ENCODE assay signal across 8 cellular contexts in genomic region chr2:70190413-70191243, GRCh38. TPM values are rescaled to one million over a fixed set of nuclear protein-coding genes. Genes with fewer than 3 reads are reported as not detected.
DNase-seq lines count a peak whose midpoint lies in the region; ATAC-seq and TF ChIP-seq lines count a peak whose summit lies in the region.

TSS of gene C2orf42 (minus strand) at chr2:70191019. CDS start at chr2:70181985, 9,034 bp downstream.

- CTCF ChIA-PET in Panc1 (lab: Charles Lee): interaction anchor here (0.6 to 0.8 kb wide), 4 partner anchors 23 to 278 kb away, joined by 3 read pairs; no protein-coding TSS in a partner anchor

- H3K27me3 Mint-ChIP-seq in activated T-cell treated with anti-CD3 and anti-CD28 coated beads, Interleukin-2, amount 50 U/mL, for 4 hours (ENCODE audit: low read depth): no peaks in the 10 kb centered on the region

- no TSS peak for BruUV-seq in Panc1 (replicated peaks; lab: Mats Ljungman, UMichigan)

- H3K9me3 Mint-ChIP-seq in activated T-cell treated with anti-CD3 and anti-CD28 coated beads, Interleukin-2, amount 50 U/mL, for 4 hours: no peaks in the 10 kb centered on the region

- H3K36me3 ChIP-seq in Panc1 (ENCODE audit: control insufficient read depth, insufficient read depth, low read length) (no peaks in the 10 kb centered on the region), esophagus (ENCODE audit: control insufficient read depth in 2 of 2, insufficient read depth in 2 of 2, low read length in 1 of 2) (no peaks in the 10 kb centered on the region), muscle layer of colon (ENCODE audit: insufficient read depth, low read length) (no peaks in the 10 kb centered on the region)

- no peaks in the 10 kb centered on the region for H3K27me3 ChIP-seq in Panc1 (ENCODE audit: control insufficient read depth, insufficient read depth, low read length)
- no peaks in the 10 kb centered on the region for H3K27me3 ChIP-seq in esophagus (ENCODE audit: control insufficient read depth in 1 of 2, insufficient read depth in 2 of 2, low read length in 2 of 2)
- H3K27me3 ChIP-seq in muscle layer of colon (ENCODE audit: control insufficient read depth in 1 of 2, insufficient read depth in 2 of 2, low read length in 2 of 2): no peaks in the 10 kb centered on the region

- in situ Hi-C loops in Panc1 (cut with HindIII; ENCODE audit: low pct_unique_long_range_greater_than_20kb, low sequenced_read_pairs): no loop called here

- peak within 1 kb of the TSS; percentile 62 to 79 for H3K4me3 ChIP-seq in Panc1 (ENCODE audit: low read depth in 2 of 2, low read length in 2 of 2)
- peak within 1 kb of the TSS; percentile 69 to 96 for H3K4me3 ChIP-seq in esophagus (ENCODE audit: low read depth in 1 of 2, low read length in 2 of 2)
- peak within 1 kb of the TSS; percentile 51 to 71 for H3K4me3 ChIP-seq in muscle layer of colon (ENCODE audit: low read depth in 1 of 2, low read length in 2 of 2)

- POLR2A ChIA-PET in Panc1 (lab: Charles Lee): interaction anchor here (0.5 to 1.1 kb wide), 5 partner anchors 13 to 276 kb away, joined by 3 to 19 read pairs (median 4); no protein-coding TSS in a partner anchor

- WGBS in esophagus, 2 donors: 1% methylated on average over 58 to 61 of the region's 61 CpGs

- DNase-seq in DMS79 (lab: John Stamatoyannopoulos, UW): peak; percentile 97
- peak; percentile 88 for DNase-seq in KG1 (lab: John Stamatoyannopoulos, UW)
- DNase-seq in Panc1 (ENCODE audit: low read depth, low spot score): peak; percentile 94
- DNase-seq in activated T-cell treated with anti-CD3 and anti-CD28 coated beads, Interleukin-2, amount 50 U/mL, for 4 hours: peak; percentile 96
- DNase-seq in stimulated activated CD8-positive, alpha-beta memory T cell treated with anti-CD3 and anti-CD28 coated beads, Interleukin-7, amount 100 ng/mL, for 24 hours (ENCODE audit: low read depth): peak; percentile 89

- H3K4me3 Mint-ChIP-seq in activated T-cell treated with anti-CD3 and anti-CD28 coated beads, Interleukin-2, amount 50 U/mL, for 4 hours: peak within 1 kb of the TSS; percentile 93

- TF ChIP-seq CTCF in Panc1 (IDR thresholded peaks at IDR 0.05): no peak

- H3K36me3 Mint-ChIP-seq in activated T-cell treated with anti-CD3 and anti-CD28 coated beads, Interleukin-2, amount 50 U/mL, for 4 hours (ENCODE audit: insufficient read depth): peaks cover 6% of the 10 kb centered on the region

- peak; percentile 84 for ATAC-seq in GM21723 (IDR thresholded peaks at IDR 0.05; ENCODE audit: unreplicated experiment)
- ATAC-seq in Panc1: peak; percentile 98
- ATAC-seq in activated T-cell treated with anti-CD3 and anti-CD28 coated beads, Interleukin-2, amount 50 U/mL, for 4 hours: peak; percentile 88 to 90

- peak within 1 kb of the TSS; percentile 57 for H3K9ac ChIP-seq in muscle layer of colon (ENCODE audit: low read length)

- no peaks in the 10 kb centered on the region for H3K9me3 ChIP-seq in Panc1 (ENCODE audit: control insufficient read depth, insufficient read depth, low read depth, low read length)
- no peaks in the 10 kb centered on the region for H3K9me3 ChIP-seq in esophagus (ENCODE audit: control insufficient read depth in 2 of 2, insufficient read depth in 1 of 2, low read depth in 1 of 2, low read length in 1 of 2)
- no peaks in the 10 kb centered on the region for H3K9me3 ChIP-seq in muscle layer of colon (ENCODE audit: low read length)

- intact Hi-C loops in Panc1 (cut with micrococcal nuclease; ENCODE audit: unreplicated experiment): no loop called here

- peaks cover 23% of the 10 kb centered on the region for H3K4me1 Mint-ChIP-seq in activated T-cell treated with anti-CD3 and anti-CD28 coated beads, Interleukin-2, amount 50 U/mL, for 4 hours (ENCODE audit: low read depth)

- H3K27ac ChIP-seq in Panc1 (ENCODE audit: low read length) (peak within 1 kb of the TSS; percentile 92), esophagus (ENCODE audit: low read depth in 2 of 2, low read length in 1 of 2) (peak within 1 kb of the TSS; percentile 97 to 100), muscle layer of colon (ENCODE audit: low read depth, low read length) (peak within 1 kb of the TSS; percentile 91)

- H3K4me1 ChIP-seq in Panc1 (ENCODE audit: control insufficient read depth, insufficient read depth, low read length) (no peaks in the 10 kb centered on the region), esophagus (ENCODE audit: control insufficient read depth in 2 of 2, insufficient read depth in 2 of 2, low read length in 1 of 2) (no peaks in the 10 kb centered on the region), muscle layer of colon (ENCODE audit: insufficient read depth, low read length) (no peaks in the 10 kb centered on the region)

RNA-seq across cellular contexts. Expression of gene C2orf42, which starts in this region (rescaled TPM):
- total RNA-seq in Panc1 (2021; ENCODE audit: unreplicated experiment): 15.4 TPM
- 14.7 TPM for polyA plus RNA-seq in Panc1 (2012; ENCODE audit: insufficient read length)
- total RNA-seq in activated T-cell treated with anti-CD3 and anti-CD28 coated beads, Interleukin-2, amount 50 U/mL, for 4 hours: 10 to 100 TPM; 16.7 to 20.1 (median 18.5) TPM
- polyA plus RNA-seq in esophagus: 1 to 10 TPM; 2.8 to 2.9 TPM

Comparison
In these comparisons a context has a peak if more than half of its experiments do, and no peak if none do; other contexts are left out.
1. Peak in every context shown above with its lines: DNase-seq, ATAC-seq, H3K4me3 ChIP-seq and H3K27ac ChIP-seq.